13 cellular contexts compared by ENCODE assay signal in the genomic region with DNA sequence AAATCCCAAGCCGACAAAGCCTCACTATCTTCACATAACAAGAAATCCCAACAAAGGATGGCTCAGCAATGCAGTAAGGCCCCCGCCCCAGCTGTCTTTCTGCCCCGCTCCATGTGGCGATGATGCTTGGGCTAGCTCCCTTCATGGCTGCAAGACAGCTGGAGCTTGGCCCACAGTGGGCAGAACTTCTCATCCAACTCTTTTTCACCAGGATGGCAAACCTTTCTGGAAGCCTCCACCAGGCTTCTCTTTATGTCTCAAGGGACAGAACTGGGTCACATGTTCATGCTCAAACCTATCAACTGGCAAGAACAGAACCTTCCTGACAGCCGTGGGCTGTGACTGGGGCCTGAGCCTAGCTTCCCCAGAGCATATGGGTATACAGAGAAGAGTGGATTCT.
DNase-seq lines count a peak whose midpoint lies in the region; ATAC-seq and TF ChIP-seq lines count a peak whose summit lies in the region.
"Had no signal": no experiment of that assay in that cellular context is flagged by ENCODE, and none has a peak within 500 bp of the region (broad histone marks: within the 10 kb centered on the region; RNA-seq: fewer than 3 reads in every experiment).

No MANE protein-coding gene starts in this region.

- BruUV-seq in A673 (replicated peaks; lab: Mats Ljungman, UMichigan) = no TSS peak

- H3K27ac ChIP-seq in A673 (ENCODE audit: low read depth, low read length, poor library complexity, severe bottlenecking) (peak overlapping the region; percentile 63), H9 (ENCODE audit: insufficient read length, low read depth, low read length) (no peak overlapping the region), SK-N-SH (ENCODE audit: low read depth in 2 of 2, low read length in 1 of 2) (no peak overlapping the region)
- H3K27ac ChIP-seq: BLaER1 treated with 17β-estradiol and CSF1 and Interleukin-3, amounts not matched to agents 10 nM and 100 nM had no signal

- no peak overlapping the region for H3K4me3 Mint-ChIP-seq in H9

- H3K14ac ChIP-seq in H9 (ENCODE audit: insufficient read depth, low read length) = no peak overlapping the region

- peak overlapping the region in 2 of 3 experiments; percentile 24 to 41; a peak in 2 of 7 replicates for H3K27ac Mint-ChIP-seq in H9

- no peak for ATAC-seq in HG03432 (IDR thresholded peaks at IDR 0.05; ENCODE audit: unreplicated experiment)
- ATAC-seq: SK-N-SH treated with all-trans-retinoic acid at 6 μM for 48 hours had no signal

- intact Hi-C loops in A673 (cut with micrococcal nuclease; ENCODE audit: unreplicated experiment) = no loop called here

- WGBS in H9 (ENCODE audit: extremely low coverage, insufficient read length, low lambda C conversion rate) = no CpG with 5 or more reads among the region's 5 CpGs
- WGBS in SK-N-SH (ENCODE audit: low lambda C conversion rate) = 95% methylated on average over 4 of the region's 5 CpGs

- H3K9ac ChIP-seq in H9 (ENCODE audit: extremely low read depth, insufficient read length, low read length) = no peak overlapping the region
- no peak overlapping the region for H3K9ac ChIP-seq in SK-N-SH
- H3K9ac ChIP-seq: BLaER1 treated with 17β-estradiol and CSF1 and Interleukin-3, amounts not matched to agents 10 nM and 100 nM had no signal

- TF ChIP-seq RAD21 in SK-N-SH (IDR thresholded peaks at IDR 0.05; ENCODE audit: low read length) = no peak

- H3K4me1 ChIP-seq in A673 (ENCODE audit: insufficient read depth, low read length, poor library complexity, severe bottlenecking) (peaks cover 46% of the 10 kb centered on the region), H9 (ENCODE audit: insufficient read depth, low read length) (peaks cover 2% of the 10 kb centered on the region; the same call in 1 of the 2 replicates), SK-N-SH (ENCODE audit: control insufficient read depth in 1 of 2, insufficient read depth in 2 of 2, low read depth in 1 of 2, low read length in 1 of 2) (peaks cover 2 to 20% of the 10 kb centered on the region in 2 experiments; a peak in 3 of 4 replicates)

- peaks cover 5% of the 10 kb centered on the region; the same call in 1 of the 2 replicates for H3K9me2 ChIP-seq in SK-N-SH

- H4K8ac ChIP-seq in H9 (replicated peaks; ENCODE audit: insufficient read length, low read depth, low read length) = no peak overlapping the region

- H3K36me3 ChIP-seq in A673 (ENCODE audit: insufficient read depth, low read length, poor library complexity, severe bottlenecking) (no peaks in the 10 kb centered on the region), SK-N-SH (replicated peaks in 1 of 2; ENCODE audit: control insufficient read depth in 1 of 2, insufficient read depth in 2 of 2, low read length in 1 of 2) (peaks cover 2 to 25% of the 10 kb centered on the region in 2 experiments)

- H3K18ac ChIP-seq in H9 (ENCODE audit: insufficient read length, low read depth, low read length) = no peak overlapping the region

- no peak overlapping the region for H2BK120ac ChIP-seq in H9 (ENCODE audit: low read depth, low read length, poor library complexity, severe bottlenecking)

- H4K5ac ChIP-seq in H9 (ENCODE audit: insufficient read length, low read depth, low read length) = no peak overlapping the region

- H3K4me3 ChIP-seq in A673 (ENCODE audit: low read depth, low read length, poor library complexity, severe bottlenecking) (no peak overlapping the region), cardiac fibroblast (replicated peaks in 1 of 2; ENCODE audit: low read depth in 2 of 2, low read length in 2 of 2) (no peak overlapping the region), SK-N-SH (ENCODE audit: low read depth in 2 of 2, low read length in 1 of 2) (no peak overlapping the region)
- H3K4me3 ChIP-seq: BLaER1 treated with 17β-estradiol and CSF1 and Interleukin-3, amounts not matched to agents 10 nM and 100 nM had no signal

- no peaks in the 10 kb centered on the region for H3K27me3 ChIP-seq in A673 (replicated peaks; ENCODE audit: insufficient read depth, low read depth, low read length, poor library complexity)
- H3K27me3 ChIP-seq in H9 (ENCODE audit: insufficient read depth, low read length) = no peaks in the 10 kb centered on the region
- no peaks in the 10 kb centered on the region for H3K27me3 ChIP-seq in SK-N-SH (ENCODE audit: insufficient read depth)
- H3K27me3 ChIP-seq: BLaER1 treated with 17β-estradiol and CSF1 and Interleukin-3, amounts not matched to agents 10 nM and 100 nM had no signal

- H4K20me1 ChIP-seq in H9 (ENCODE audit: control insufficient read depth, insufficient read depth, insufficient read length) (no peaks in the 10 kb centered on the region), SK-N-SH (ENCODE audit: insufficient read depth) (peaks cover 6% of the 10 kb centered on the region; the same call in 1 of the 2 replicates)

- peak; percentile 54 for DNase-seq in A673 (ENCODE audit: low spot score)
- no peak for DNase-seq in H9
- peak; percentile 17 to 27 for DNase-seq in cardiac fibroblast (ENCODE audit: low read depth in 2 of 2)
- DNase-seq in myocyte (ENCODE audit: low read depth) = peak; percentile 57
- DNase-seq in OCI-M1 (lab: John Stamatoyannopoulos, UW) = no peak
- DNase-seq in erythroblast (lab: John Stamatoyannopoulos, UW) = no peak
- no peak for DNase-seq in SK-N-SH
- DNase-seq: activated CD4-positive, alpha-beta T cell treated with anti-CD3 and anti-CD28 coated beads for 48 hours; NCI-H1417; NCI-H774 had no signal

- no peak for TF ChIP-seq EP300 in SK-N-SH (IDR thresholded peaks at IDR 0.05; ENCODE audit: borderline replicate concordance in 1 of 2, low read depth in 1 of 2, low read length in 1 of 2)

- H2AK5ac ChIP-seq in H9 (ENCODE audit: insufficient read length, low read length) = no peak overlapping the region

- no peak for TF ChIP-seq POLR2A in erythroblast (IDR thresholded peaks at IDR 0.05; ENCODE audit: low read length)

- CTCF ChIA-PET in A673 (lab: Charles Lee) (no interaction called here), SK-N-SH (lab: Yijun Ruan, JAX) (interaction anchor here (0.7 to 6.2 kb wide), 7 partner anchors 12 to 447 kb away, joined by 3 to 68 read pairs (median 3); no protein-coding TSS in a partner anchor)

- H3K23ac ChIP-seq in H9 (ENCODE audit: insufficient read length, low read depth, low read length) = no peak overlapping the region

- POLR2A ChIA-PET in A673 (lab: Charles Lee; ENCODE audit: low non-redundant PET) (no interaction called here), SK-N-SH (lab: Yijun Ruan, JAX) (no interaction called here)

- no peak overlapping the region for H3T11ph ChIP-seq in H9 (ENCODE audit: low read length)

- no peaks in the 10 kb centered on the region for H3K9me3 Mint-ChIP-seq in H9

- H4K91ac ChIP-seq in H9 (ENCODE audit: insufficient read length, low read depth, low read length) = no peak overlapping the region

- H3K79me1 ChIP-seq in H9 (ENCODE audit: insufficient read depth, low read depth, low read length, poor library complexity, severe bottlenecking) = peaks cover 2% of the 10 kb centered on the region

- no peaks in the 10 kb centered on the region for H3K23me2 ChIP-seq in H9 (ENCODE audit: insufficient read length, low read depth, low read length, poor library complexity, severe bottlenecking)

- no peak overlapping the region for H3K56ac ChIP-seq in H9 (ENCODE audit: insufficient read length, low read depth, low read length)

- peaks cover 22% of the 10 kb centered on the region for H3F3A ChIP-seq in SK-N-SH (replicated peaks; ENCODE audit: insufficient read depth)

- H3K79me2 ChIP-seq in H9 (ENCODE audit: insufficient read depth, low read length) (no peaks in the 10 kb centered on the region), SK-N-SH (ENCODE audit: insufficient read depth) (peaks cover 33% of the 10 kb centered on the region)

- H2BK20ac ChIP-seq in H9 (ENCODE audit: low read depth, low read length, poor library complexity, severe bottlenecking) = no peak overlapping the region

- H2BK15ac ChIP-seq in H9 (ENCODE audit: low read depth, low read length) = no peak overlapping the region

- no peak overlapping the region for H3K4me2 ChIP-seq in H9 (ENCODE audit: insufficient read depth, insufficient read length, low read length)
- no peak overlapping the region for H3K4me2 ChIP-seq in SK-N-SH

- peaks cover 11 to 21% of the 10 kb centered on the region in 2 experiments for H3K4me1 Mint-ChIP-seq in H9

- no peak overlapping the region for H2AFZ ChIP-seq in H9 (ENCODE audit: low read length)
- H2AFZ ChIP-seq in SK-N-SH (ENCODE audit: low read depth) = no peak overlapping the region

- H3K36me3 Mint-ChIP-seq in H9 (ENCODE audit: insufficient read depth in 1 of 3, low read depth in 3 of 3) = no peaks in the 10 kb centered on the region

- no peaks in the 10 kb centered on the region for H3K9me3 ChIP-seq in A673 (ENCODE audit: low read depth, low read length, poor library complexity, severe bottlenecking)
- H3K9me3 ChIP-seq in H9 (ENCODE audit: control insufficient read depth, low read depth, low read length) = no peaks in the 10 kb centered on the region
- 0 out of 2 replicates have a peak, but pooled peaks cover 6% of the 10 kb centered on the region for H3K9me3 ChIP-seq in SK-N-SH

- H2BK12ac ChIP-seq in H9 (ENCODE audit: insufficient read length, low read depth, low read length) = no peak overlapping the region

- TF ChIP-seq CTCF in A673 (conservative IDR thresholded peaks at IDR 0.05; ENCODE audit: low read depth, low read length) (no peak), H9 (conservative IDR thresholded peaks at IDR 0.05) (no peak), cardiac fibroblast (IDR thresholded peaks at IDR 0.05; ENCODE audit: low read depth, low read length) (no peak), SK-N-SH (IDR thresholded peaks at IDR 0.05) (no peak)

- H3K27me3 Mint-ChIP-seq in H9 (ENCODE audit: low read depth) = no peaks in the 10 kb centered on the region

- H3K4ac ChIP-seq in H9 (ENCODE audit: low read depth, low read length) = no peak overlapping the region

- no peak overlapping the region for H2BK5ac ChIP-seq in H9 (ENCODE audit: insufficient read length, low read length)

TF ChIP-seq in SK-N-SH, 30 proteins besides CTCF, POLR2A, EP300 and RAD21:
- TF ChIP-seq FOXM1 (IDR thresholded peaks at IDR 0.05; ENCODE audit: low read depth) (no peak), TAF1 (IDR thresholded peaks at IDR 0.05; ENCODE audit: borderline replicate concordance, low read depth, low read length) (no peak), ELF1 (IDR thresholded peaks at IDR 0.05) (no peak), GATA2 (CRISPR knock-in tag; IDR thresholded peaks at IDR 0.05) (no peak)

Comparison
In these comparisons a context has a peak if more than half of its experiments do, and no peak if none do; other contexts are left out.
1. DNase-seq: peak in A673 (single experiment), cardiac fibroblast (2 of 2) and myocyte (single experiment); none in H9 (single experiment), OCI-M1 (single experiment), erythroblast (0 of 2) and SK-N-SH (single experiment).